Comparison of ENCODE assay signal across 23 cellular contexts in the genomic region with DNA sequence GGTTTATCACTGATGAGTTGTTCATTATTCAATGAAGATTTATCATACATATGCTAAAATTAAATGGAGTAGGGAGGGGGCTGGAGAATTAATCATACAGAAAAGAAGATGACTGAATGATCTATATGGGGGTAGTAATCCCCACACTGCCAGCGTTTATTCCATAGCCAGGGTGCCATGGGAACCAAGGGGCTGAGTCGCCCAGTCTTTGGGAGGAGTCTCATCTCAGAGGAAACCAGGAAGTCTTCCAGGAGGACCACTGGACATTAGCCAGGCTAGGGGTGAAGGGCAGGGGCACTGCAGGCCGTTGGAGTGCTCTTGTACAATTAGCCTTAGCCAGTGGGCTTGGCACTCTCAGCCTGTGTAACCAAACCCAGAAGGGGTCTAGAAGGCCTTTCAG.
"Had no signal": no experiment of that assay in that cellular context is flagged by ENCODE, and none has a peak within 500 bp of the region (broad histone marks: within the 10 kb centered on the region; RNA-seq: fewer than 3 reads in every experiment).

No MANE protein-coding gene starts in this region.

- H3K4me1 ChIP-seq: pancreas, psoas muscle, right atrium auricular region, spleen, testis, vagina had no signal

- H3K27me3 ChIP-seq: pancreas, right atrium auricular region, spleen, testis, vagina had no signal

- H3K27me3 Mint-ChIP-seq: activated naive CD4-positive, alpha-beta T cell treated with anti-CD3 and anti-CD28 coated beads, Interleukin-2, amount 50 U/mL, for 24 hours; brain; memory B cell had no signal

- H3K9me3 ChIP-seq: pancreas, psoas muscle, right atrium auricular region, testis, vagina had no signal

- H3K4me3 Mint-ChIP-seq: activated CD8-positive, alpha-beta T cell treated with anti-CD3 and anti-CD28 coated beads, Interleukin-2, amount 10 ng/mL, durations not matched to agents 7 days and 5 days; activated naive CD4-positive, alpha-beta T cell treated with anti-CD3 and anti-CD28 coated beads, Interleukin-2, amount 50 U/mL, for 24 hours; activated T-helper 1 cell treated with anti-CD3 and anti-CD28 coated beads, Interleukin-12 subunit alpha, Interleukin-12 subunit beta, Interleukin-2, Interleukin-4 antibody, amounts not matched to agents 30 ng/mL and 10 ng/mL and 1 ng/mL, durations not matched to agents 14 hours and 24 hours and 36 hours; brain; memory B cell; nephron had no signal

- H3K27ac ChIP-seq: pancreas, psoas muscle, right atrium auricular region, spleen, testis, vagina had no signal

- ATAC-seq: activated CD8-positive, alpha-beta T cell treated with anti-CD3 and anti-CD28 coated beads, Interleukin-2, amount 10 ng/mL, durations not matched to agents 7 days and 5 days; left cardiac atrium; pancreas; psoas muscle had no signal

- H3K9me3 Mint-ChIP-seq: activated naive CD4-positive, alpha-beta T cell treated with anti-CD3 and anti-CD28 coated beads, Interleukin-2, amount 50 U/mL, for 24 hours; brain; nephron had no signal

- H3K27ac Mint-ChIP-seq: activated CD8-positive, alpha-beta T cell treated with anti-CD3 and anti-CD28 coated beads, Interleukin-2, amount 10 ng/mL, durations not matched to agents 7 days and 5 days; activated naive CD4-positive, alpha-beta T cell treated with anti-CD3 and anti-CD28 coated beads, Interleukin-2, amount 50 U/mL, for 24 hours; activated T-helper 1 cell treated with anti-CD3 and anti-CD28 coated beads, Interleukin-12 subunit alpha, Interleukin-12 subunit beta, Interleukin-2, Interleukin-4 antibody, amounts not matched to agents 30 ng/mL and 10 ng/mL and 1 ng/mL, durations not matched to agents 14 hours and 24 hours and 36 hours; brain; memory B cell; nephron had no signal

- DNase-seq: activated CD4-positive, alpha-beta T cell treated with anti-CD3 and anti-CD28 coated beads for 1 hour; activated CD4-positive, alpha-beta T cell treated with anti-CD3 and anti-CD28 coated beads, Interleukin-2, amount 50 U/mL, for 1 hour; activated CD8-positive, alpha-beta T cell treated with anti-CD3 and anti-CD28 coated beads, Interleukin-2, amount 10 ng/mL, durations not matched to agents 7 days and 5 days; activated gamma-delta T cell; aorta; caudate nucleus; effector memory CD4-positive, alpha-beta T cell; head of caudate nucleus; left cardiac atrium; pancreas; psoas muscle; spleen; stimulated activated CD4-positive, alpha-beta T cell treated with anti-CD3 and anti-CD28 coated beads, Interleukin-4, amount 100 ng/mL, for 1 hour; stimulated activated naive CD4-positive, alpha-beta T cell; testis; trophoblast cell had no signal

- H3K36me3 ChIP-seq: pancreas, right atrium auricular region, spleen, vagina had no signal

- H3K4me1 Mint-ChIP-seq: activated naive CD4-positive, alpha-beta T cell treated with anti-CD3 and anti-CD28 coated beads, Interleukin-2, amount 50 U/mL, for 24 hours; brain had no signal

- H3K4me3 ChIP-seq: pancreas, psoas muscle, right atrium auricular region, spleen, testis, vagina had no signal
